Comparison of ENCODE assay signal across 21 cellular contexts in the genomic region with DNA sequence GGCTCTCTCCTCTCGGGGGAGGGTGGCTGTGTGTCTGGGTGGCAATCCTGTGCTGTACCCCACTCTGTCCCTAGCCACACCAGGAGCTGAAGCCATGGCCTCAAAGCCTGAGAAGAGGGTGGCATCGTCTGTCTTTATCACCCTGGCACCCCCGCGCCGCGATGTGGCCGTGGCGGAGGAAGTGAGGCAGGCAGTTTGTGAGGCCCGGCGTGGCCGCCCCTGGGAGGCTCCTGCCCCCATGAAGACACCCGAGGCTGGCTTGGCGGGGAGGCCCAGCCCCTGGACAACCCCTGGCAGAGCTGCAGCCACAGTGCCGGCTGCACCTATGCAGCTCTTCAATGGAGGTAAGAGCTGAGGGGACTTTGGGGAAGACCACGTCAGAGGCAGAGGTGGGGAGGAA. TPM values are rescaled to one million over a fixed set of nuclear protein-coding genes. Genes with fewer than 3 reads are reported as not detected.
DNase-seq lines count a peak whose midpoint lies in the region; ATAC-seq and TF ChIP-seq lines count a peak whose summit lies in the region.
"Had no signal": no experiment of that assay in that cellular context is flagged by ENCODE, and none has a peak within 500 bp of the region (broad histone marks: within the 10 kb centered on the region; RNA-seq: fewer than 3 reads in every experiment).

No MANE protein-coding gene starts in this region.

- no peak overlapping the region for H3K4me3 ChIP-seq in PC-3 (ENCODE audit: low read length)
- H3K4me3 ChIP-seq in colonic mucosa: no peak overlapping the region
- H3K4me3 ChIP-seq in mucosa of rectum (ENCODE audit: low read length in 2 of 2): peak overlapping the region; percentile 20 to 34
- H3K4me3 ChIP-seq in transverse colon: no peak overlapping the region
- H3K4me3 ChIP-seq: HAP-1, lung, MG63, right atrium auricular region had no signal

- peak overlapping the region; percentile 81 for H3K27ac ChIP-seq in PC-3 (ENCODE audit: low read length)
- peak overlapping the region; percentile 78 for H3K27ac ChIP-seq in colonic mucosa
- H3K27ac ChIP-seq in mucosa of rectum (ENCODE audit: low read depth in 2 of 2, low read length in 2 of 2): peak overlapping the region; percentile 80 to 89
- peak overlapping the region; percentile 80 to 83 (median 82) for H3K27ac ChIP-seq in transverse colon

- WGBS in transverse colon (ENCODE audit: low coverage in 1 of 2), 2 donors: 67 to 71% methylated on average over 1 to 15 of the region's 15 CpGs

- peaks cover 36% of the 10 kb centered on the region for H3K4me1 ChIP-seq in PC-3 (ENCODE audit: insufficient read depth, low read length)
- H3K4me1 ChIP-seq in colonic mucosa: peaks cover 15% of the 10 kb centered on the region
- H3K4me1 ChIP-seq in mucosa of rectum (ENCODE audit: control insufficient read depth in 2 of 2, insufficient read depth in 2 of 2, low read length in 2 of 2): peaks cover 24 to 34% of the 10 kb centered on the region in 2 donors
- H3K4me1 ChIP-seq in transverse colon: peaks cover 13 to 51% (median 27%) of the 10 kb centered on the region in 4 donors

- in situ Hi-C loops in transverse colon (cut with MboI; ENCODE audit: low pct_ligation_motif_present in 1 of 4, low pct_unique_long_range_greater_than_20kb in 1 of 4, low sequenced_read_pairs in 3 of 4): no loop called here

- H2AFZ ChIP-seq in PC-3 (ENCODE audit: low read length): no peak overlapping the region

- no peaks in the 10 kb centered on the region for H4K20me1 ChIP-seq in PC-3 (ENCODE audit: low read length)

- POLR2A ChIA-PET in PC-3 (lab: Charles Lee; ENCODE audit: unreplicated experiment): no interaction called here

- no peak overlapping the region for H3K4me2 ChIP-seq in PC-3 (ENCODE audit: low read length)

- H3K9ac ChIP-seq in PC-3 (ENCODE audit: low read length) (no peak overlapping the region), colonic mucosa (ENCODE audit: low read depth in 2 of 2, low read length in 2 of 2) (peak overlapping the region; percentile 6 to 88), mucosa of rectum (ENCODE audit: low read depth in 1 of 2, low read length in 2 of 2) (peak overlapping the region in 1 of 2 donors; percentile 32)

- DNase-seq in PC-3 (no peak), colonic mucosa (no peak), transverse colon (no peak), SW 1271 (lab: John Stamatoyannopoulos, UW) (no peak), GDM1 (lab: John Stamatoyannopoulos, UW) (no peak), left cardiac atrium (no peak)
- DNase-seq: activated CD4-positive, alpha-beta T cell treated with anti-CD3 and anti-CD28 coated beads, Interleukin-2, amount 50 U/mL, for 48 hours; activated CD4-positive, CD25-positive, alpha-beta regulatory T cell; activated naive CD8-positive, alpha-beta T cell treated with anti-CD3 and anti-CD28 coated beads, Interleukin-2, amount 50 U/mL, for 24 hours; CD4-positive, alpha-beta T cell; foreskin fibroblast; MG63; NCI-H1436 treated with DMSO at 0.1 percent for 48 hours; stimulated activated CD8-positive, alpha-beta memory T cell treated with anti-CD3 and anti-CD28 coated beads, Interleukin-4, amount 100 ng/mL, for 48 hours had no signal

- no TSS peak for BruUV-seq in PC-3 (replicated peaks; lab: Mats Ljungman, UMichigan)

- CTCF ChIA-PET in PC-3 (lab: Charles Lee): no interaction called here

- peaks cover 15% of the 10 kb centered on the region for H3K36me3 ChIP-seq in PC-3 (ENCODE audit: low read depth, low read length)
- H3K36me3 ChIP-seq in colonic mucosa: no peaks in the 10 kb centered on the region
- peaks cover 34 to 40% of the 10 kb centered on the region in 2 donors for H3K36me3 ChIP-seq in mucosa of rectum (ENCODE audit: control insufficient read depth in 2 of 2, insufficient read depth in 2 of 2, low read length in 2 of 2)
- H3K36me3 ChIP-seq in transverse colon: peaks cover 0 to 17% (median 7%) of the 10 kb centered on the region in 4 donors
- H3K36me3 ChIP-seq: MG63 had no signal

- TF ChIP-seq CTCF in PC-3 (conservative IDR thresholded peaks at IDR 0.05; ENCODE audit: low read depth, low read length) (no peak), colonic mucosa (IDR thresholded peaks at IDR 0.05) (no peak), transverse colon (IDR thresholded peaks at IDR 0.05) (no peak)

- intact Hi-C loops in PC-3 (cut with micrococcal nuclease): no loop called here
- intact Hi-C loops in colonic mucosa (cut with DNase I): no loop called here
- intact Hi-C loops in transverse colon (cut with DNase I; ENCODE audit: low total_unique reads): no loop called here
- intact Hi-C loops in left cardiac atrium (cut with DNase I): no loop called here

- no peaks in the 10 kb centered on the region for H3F3A ChIP-seq in PC-3 (ENCODE audit: low read length, unreplicated experiment)

- H3K79me2 ChIP-seq in PC-3 (ENCODE audit: low read length): peaks cover 38% of the 10 kb centered on the region

- H3K9me2 ChIP-seq in PC-3 (replicated peaks; ENCODE audit: low read length): no peaks in the 10 kb centered on the region

- TF ChIP-seq EP300 in transverse colon (IDR thresholded peaks at IDR 0.05; ENCODE audit: low read depth): no peak

- ATAC-seq in PC-3 (no peak), left cardiac atrium (no peak)
- ATAC-seq: activated naive CD8-positive, alpha-beta T cell treated with anti-CD3 and anti-CD28 coated beads, Interleukin-2, amount 50 U/mL, for 24 hours had no signal

- H3K9me3 ChIP-seq in PC-3 (ENCODE audit: low read length): no peaks in the 10 kb centered on the region
- no peaks in the 10 kb centered on the region for H3K9me3 ChIP-seq in colonic mucosa
- no peaks in the 10 kb centered on the region for H3K9me3 ChIP-seq in mucosa of rectum (ENCODE audit: control insufficient read depth in 2 of 2, low read length in 2 of 2)
- H3K9me3 ChIP-seq in transverse colon: no peaks in the 10 kb centered on the region
- H3K9me3 ChIP-seq: HAP-1, MG63, right atrium auricular region had no signal

- H3K27me3 ChIP-seq in PC-3 (ENCODE audit: low read length) (no peaks in the 10 kb centered on the region), colonic mucosa (no peaks in the 10 kb centered on the region), mucosa of rectum (ENCODE audit: control insufficient read depth in 2 of 2, insufficient read depth in 2 of 2, low read length in 2 of 2) (no peaks in the 10 kb centered on the region), transverse colon (no peaks in the 10 kb centered on the region)
- H3K27me3 ChIP-seq: MG63, right atrium auricular region had no signal

- TF ChIP-seq POLR2A in transverse colon (IDR thresholded peaks at IDR 0.05): no peak

RNA-seq across cellular contexts. Expression of gene FBLIM1, which starts 6.3 kb away (rescaled TPM):
- total RNA-seq in PC-3 (2014; rRNA removed) (74.1 and 90.0 TPM in 2 replicates), colonic mucosa (100 to 1,000 TPM; 167 to 213 TPM), transverse colon (100 to 1,000 TPM; 140 to 411 (median 311) TPM), left cardiac atrium (10 to 100 TPM; 75.1 to 82.8 TPM)

RNA-seq across cellular contexts. Expression of gene TMEM82, which starts 22.6 kb away (rescaled TPM):
- total RNA-seq in PC-3 (2014; rRNA removed): not detected in 2 replicates
- 10 to 100 TPM; 11.5 to 17.0 TPM for total RNA-seq in colonic mucosa
- total RNA-seq in transverse colon: 10 to 100 TPM in 3 of 4 donors, 1 to 10 TPM in 1; 1.8 to 30.3 (median 19.2) TPM
- not detected for total RNA-seq in left cardiac atrium
- total RNA-seq: CD4-positive, alpha-beta T cell; G401; lung; myocyte; osteocyte; right atrium auricular region had no signal

RNA-seq across cellular contexts. Expression of gene SLC25A34, which starts 28.8 kb away (rescaled TPM):
- 0.44 and 2.6 TPM in 2 replicates for total RNA-seq in PC-3 (2014; rRNA removed)
- 10 to 100 TPM in 1 of 2 donors, 1 to 10 TPM in 1; 3.2 to 16.0 TPM for total RNA-seq in colonic mucosa
- total RNA-seq in transverse colon: 10 to 100 TPM; 12.9 to 73.3 (median 36.2) TPM
- total RNA-seq in left cardiac atrium: 1 to 10 TPM; 5.4 to 7.3 TPM

RNA-seq across cellular contexts. Expression of gene UQCRHL, which starts 42.6 kb away (rescaled TPM):
- total RNA-seq in PC-3 (2014; rRNA removed) (8.7 and 11.2 TPM in 2 replicates), colonic mucosa (1 to 10 TPM; 2.4 to 3.2 TPM), transverse colon (1 to 10 TPM in 3 of 4 donors, under 1 TPM in 1; 0.75 to 3.0 (median 1.7) TPM), left cardiac atrium (1 to 10 TPM; 3.9 to 4.0 TPM)

Comparison
In these comparisons a context has a peak if more than half of its experiments do, and no peak if none do; other contexts are left out.
1. H3K4me3 ChIP-seq: peak in mucosa of rectum (2 of 2); none in PC-3 (single experiment), colonic mucosa (single experiment) and transverse colon (0 of 4).
2. Peak in every context shown above with its lines, with median percentiles within 50 percentile points of each other: H3K27ac ChIP-seq.